25 cellular contexts compared by ENCODE assay signal in genomic region chr4:108107116-108107515, GRCh38.
DNase-seq lines count a peak whose midpoint lies in the region; ATAC-seq and TF ChIP-seq lines count a peak whose summit lies in the region.
"Had no signal": no experiment of that assay in that cellular context is flagged by ENCODE, and none has a peak within 500 bp of the region (broad histone marks: within the 10 kb centered on the region; RNA-seq: fewer than 3 reads in every experiment).

No MANE protein-coding gene starts in this region.

- CTCF ChIA-PET in activated CD4-positive, alpha-beta memory T cell treated with anti-CD3 and anti-CD28 coated beads for 36 hours (lab: Charles Lee): interaction anchor here (0.9 to 2.2 kb wide), 6 partner anchors 10 to 88 kb away, joined by 3 to 7 read pairs (median 6); no protein-coding TSS in a partner anchor
- CTCF ChIA-PET in activated CD4-positive, alpha-beta memory T cell treated with anti-CD3 and anti-CD28 coated beads, Interleukin-2, amount 10 ng/mL, durations not matched to agents 7 days and 5 days (lab: Charles Lee): interaction anchor here (0.7 to 1.4 kb wide), 3 partner anchors 12 to 199 kb away, joined by 3 to 4 read pairs (median 3); no protein-coding TSS in a partner anchor
- CTCF ChIA-PET in CD4-positive, alpha-beta T cell (lab: Charles Lee): interaction anchor here (0.9 to 3.5 kb wide), 8 partner anchors 9 to 77 kb away, joined by 3 to 16 read pairs (median 4); no protein-coding TSS in a partner anchor
- CTCF ChIA-PET in activated CD8-positive, alpha-beta T cell treated with anti-CD3 and anti-CD28 coated beads for 36 hours (lab: Charles Lee): interaction anchor here (0.6 to 4.0 kb wide), 12 partner anchors 9 to 77 kb away, joined by 3 to 16 read pairs (median 4); no protein-coding TSS in a partner anchor
- CTCF ChIA-PET in activated CD8-positive, alpha-beta memory T cell treated with anti-CD3 and anti-CD28 coated beads, Interleukin-2, amount 10 ng/mL, durations not matched to agents 7 days and 5 days (lab: Charles Lee): interaction anchor here (0.8 to 2.0 kb wide), 5 partner anchors 10 to 89 kb away, joined by 3 to 6 read pairs (median 4); no protein-coding TSS in a partner anchor

- no peak for DNase-seq in activated CD4-positive, alpha-beta memory T cell treated with anti-CD3 and anti-CD28 coated beads for 36 hours
- no peak for DNase-seq in activated CD4-positive, alpha-beta memory T cell treated with anti-CD3 and anti-CD28 coated beads, Interleukin-2, amount 10 ng/mL, durations not matched to agents 7 days and 5 days
- no peak for DNase-seq in CD4-positive, alpha-beta T cell
- no peak for DNase-seq in activated CD8-positive, alpha-beta T cell treated with anti-CD3 and anti-CD28 coated beads for 36 hours
- DNase-seq in effector memory CD4-positive, alpha-beta T cell: no peak
- DNase-seq in DMS153 treated with DMSO at 0.1 percent for 48 hours (lab: John Stamatoyannopoulos, UW; ENCODE audit: unreplicated experiment) (no peak), AG08396 (ENCODE audit: low spot score) (no peak)
- DNase-seq in activated CD8-positive, alpha-beta memory T cell treated with anti-CD3 and anti-CD28 coated beads, Interleukin-2, amount 10 ng/mL, durations not matched to agents 7 days and 5 days: no peak
- DNase-seq: colonic mucosa; COR-L47; DMS53; effector CD4-positive, alpha-beta T cell; hypothalamus; IMR-90; lower lobe of right lung; NCI-H1694; NCI-H82; ovary; SIG-M5; T1000; upper lobe of right lung had no signal

- ATAC-seq in CD4-positive, alpha-beta T cell (ENCODE audit: poor library complexity): no peak
- ATAC-seq in activated CD8-positive, alpha-beta T cell treated with anti-CD3 and anti-CD28 coated beads for 36 hours: peak; percentile 27
- ATAC-seq in activated CD8-positive, alpha-beta memory T cell treated with anti-CD3 and anti-CD28 coated beads, Interleukin-2, amount 10 ng/mL, durations not matched to agents 7 days and 5 days: no peak
- ATAC-seq: lower lobe of right lung, upper lobe of right lung had no signal

- H3K4me3 ChIP-seq in effector memory CD4-positive, alpha-beta T cell (ENCODE audit: insufficient read depth, low read depth, low read length, poor library complexity, severe bottlenecking): peak overlapping the region; percentile 13
- H3K4me3 ChIP-seq: colonic mucosa, lower lobe of right lung, ovary, suprapubic skin, upper lobe of right lung had no signal

- H3K4me1 ChIP-seq in effector memory CD4-positive, alpha-beta T cell (ENCODE audit: control insufficient read depth, insufficient read depth, low read length, poor library complexity, severe bottlenecking): peaks cover 66% of the 10 kb centered on the region
- H3K4me1 ChIP-seq: colonic mucosa, lower lobe of right lung, suprapubic skin, upper lobe of right lung had no signal

- no peaks in the 10 kb centered on the region for H3K27me3 Mint-ChIP-seq in activated CD4-positive, alpha-beta memory T cell treated with anti-CD3 and anti-CD28 coated beads for 36 hours
- H3K27me3 Mint-ChIP-seq in activated CD4-positive, alpha-beta memory T cell treated with anti-CD3 and anti-CD28 coated beads, Interleukin-2, amount 10 ng/mL, durations not matched to agents 7 days and 5 days: peaks cover 36% of the 10 kb centered on the region
- no peaks in the 10 kb centered on the region for H3K27me3 Mint-ChIP-seq in CD4-positive, alpha-beta T cell
- H3K27me3 Mint-ChIP-seq in activated CD8-positive, alpha-beta T cell treated with anti-CD3 and anti-CD28 coated beads for 36 hours: no peaks in the 10 kb centered on the region
- H3K27me3 Mint-ChIP-seq in activated CD8-positive, alpha-beta memory T cell treated with anti-CD3 and anti-CD28 coated beads, Interleukin-2, amount 10 ng/mL, durations not matched to agents 7 days and 5 days: peaks cover 46% of the 10 kb centered on the region
- H3K27me3 Mint-ChIP-seq: B cell had no signal

- POLR2A ChIA-PET in activated CD4-positive, alpha-beta memory T cell treated with anti-CD3 and anti-CD28 coated beads for 36 hours (lab: Charles Lee): interaction anchor here (0.7 to 2.7 kb wide), 10 partner anchors 8 to 70 kb away, joined by 3 to 19 read pairs (median 4); partner anchors contain the start of gene LEF1
- POLR2A ChIA-PET in activated CD4-positive, alpha-beta memory T cell treated with anti-CD3 and anti-CD28 coated beads, Interleukin-2, amount 10 ng/mL, durations not matched to agents 7 days and 5 days (lab: Charles Lee): interaction anchor here (1.0 to 2.9 kb wide), 7 partner anchors 10 to 88 kb away, joined by 3 to 33 read pairs (median 8); partner anchors contain the start of gene LEF1
- POLR2A ChIA-PET in CD4-positive, alpha-beta T cell (lab: Charles Lee): interaction anchor here (0.6 to 5.9 kb wide), 26 partner anchors 9 to 248 kb away, joined by 3 to 51 read pairs (median 6); partner anchors contain the start of gene LEF1
- POLR2A ChIA-PET in activated CD8-positive, alpha-beta T cell treated with anti-CD3 and anti-CD28 coated beads for 36 hours (lab: Charles Lee): interaction anchor here (0.6 to 6.6 kb wide), 29 partner anchors 8 to 117 kb away, joined by 3 to 46 read pairs (median 5); partner anchors contain the start of genes HADH and LEF1

- no peaks in the 10 kb centered on the region for H3K9me3 Mint-ChIP-seq in activated CD4-positive, alpha-beta memory T cell treated with anti-CD3 and anti-CD28 coated beads for 36 hours
- no peaks in the 10 kb centered on the region for H3K9me3 Mint-ChIP-seq in activated CD4-positive, alpha-beta memory T cell treated with anti-CD3 and anti-CD28 coated beads, Interleukin-2, amount 10 ng/mL, durations not matched to agents 7 days and 5 days
- H3K9me3 Mint-ChIP-seq in CD4-positive, alpha-beta T cell: no peaks in the 10 kb centered on the region
- H3K9me3 Mint-ChIP-seq in activated CD8-positive, alpha-beta T cell treated with anti-CD3 and anti-CD28 coated beads for 36 hours: no peaks in the 10 kb centered on the region
- no peaks in the 10 kb centered on the region for H3K9me3 Mint-ChIP-seq in activated CD8-positive, alpha-beta memory T cell treated with anti-CD3 and anti-CD28 coated beads, Interleukin-2, amount 10 ng/mL, durations not matched to agents 7 days and 5 days (ENCODE audit: low read depth)
- H3K9me3 Mint-ChIP-seq: stimulated activated memory B cell treated with anti-CD40 and anti-IgM and Interleukin-4, amounts not matched to agents 10 μg/mL and 1 μg/mL and 100 μg/mL, for 72 hours had no signal

- peaks cover 86% of the 10 kb centered on the region for H3K4me1 Mint-ChIP-seq in activated CD4-positive, alpha-beta memory T cell treated with anti-CD3 and anti-CD28 coated beads for 36 hours (ENCODE audit: low read depth)
- peaks cover 55% of the 10 kb centered on the region for H3K4me1 Mint-ChIP-seq in activated CD4-positive, alpha-beta memory T cell treated with anti-CD3 and anti-CD28 coated beads, Interleukin-2, amount 10 ng/mL, durations not matched to agents 7 days and 5 days
- H3K4me1 Mint-ChIP-seq in CD4-positive, alpha-beta T cell (ENCODE audit: low read depth): peaks cover 95% of the 10 kb centered on the region
- peaks cover 87% of the 10 kb centered on the region for H3K4me1 Mint-ChIP-seq in activated CD8-positive, alpha-beta T cell treated with anti-CD3 and anti-CD28 coated beads for 36 hours (ENCODE audit: low read depth)
- H3K4me1 Mint-ChIP-seq in activated CD8-positive, alpha-beta memory T cell treated with anti-CD3 and anti-CD28 coated beads, Interleukin-2, amount 10 ng/mL, durations not matched to agents 7 days and 5 days: peaks cover 44% of the 10 kb centered on the region

- TF ChIP-seq CTCF in CD4-positive, alpha-beta T cell (IDR thresholded peaks at IDR 0.05): no peak
- no peak for TF ChIP-seq CTCF in activated CD8-positive, alpha-beta T cell treated with anti-CD3 and anti-CD28 coated beads for 36 hours (IDR thresholded peaks at IDR 0.05)

- peaks cover 32% of the 10 kb centered on the region for H3K36me3 Mint-ChIP-seq in activated CD4-positive, alpha-beta memory T cell treated with anti-CD3 and anti-CD28 coated beads for 36 hours
- H3K36me3 Mint-ChIP-seq in activated CD4-positive, alpha-beta memory T cell treated with anti-CD3 and anti-CD28 coated beads, Interleukin-2, amount 10 ng/mL, durations not matched to agents 7 days and 5 days (ENCODE audit: low read depth): peaks cover 36% of the 10 kb centered on the region
- peaks cover 89% of the 10 kb centered on the region for H3K36me3 Mint-ChIP-seq in CD4-positive, alpha-beta T cell (ENCODE audit: low read depth)
- peaks cover 59% of the 10 kb centered on the region for H3K36me3 Mint-ChIP-seq in activated CD8-positive, alpha-beta T cell treated with anti-CD3 and anti-CD28 coated beads for 36 hours (ENCODE audit: low read depth)
- H3K36me3 Mint-ChIP-seq in activated CD8-positive, alpha-beta memory T cell treated with anti-CD3 and anti-CD28 coated beads, Interleukin-2, amount 10 ng/mL, durations not matched to agents 7 days and 5 days: peaks cover 4% of the 10 kb centered on the region
- H3K36me3 Mint-ChIP-seq: stimulated activated memory B cell treated with anti-CD40 and anti-IgM and Interleukin-4, amounts not matched to agents 10 μg/mL and 1 μg/mL and 100 μg/mL, for 72 hours had no signal

- intact Hi-C loops in activated CD4-positive, alpha-beta memory T cell treated with anti-CD3 and anti-CD28 coated beads for 36 hours (cut with micrococcal nuclease): loop anchor here (5.0 kb wide), 1 partner anchor 35 kb away; no protein-coding TSS in a partner anchor
- intact Hi-C loops in CD4-positive, alpha-beta T cell (cut with DNase I, micrococcal nuclease): loop anchor here in 1 of 2 experiments (5.0 kb wide), 1 partner anchor 35 kb away; no protein-coding TSS in a partner anchor
- intact Hi-C loops in activated CD8-positive, alpha-beta T cell treated with anti-CD3 and anti-CD28 coated beads for 36 hours (cut with micrococcal nuclease): loop anchor here (5.0 kb wide), 3 partner anchors 35 to 60 kb away; partner anchors contain the start of gene LEF1

- H3K36me3 ChIP-seq in effector memory CD4-positive, alpha-beta T cell (ENCODE audit: control insufficient read depth, insufficient read depth, low read length): peaks cover 2% of the 10 kb centered on the region
- H3K36me3 ChIP-seq: colonic mucosa, lower lobe of right lung, ovary, suprapubic skin, upper lobe of right lung had no signal

- H3K27me3 ChIP-seq in CD4-positive, alpha-beta T cell (ENCODE audit: control insufficient read depth, insufficient read depth, low read length): no peaks in the 10 kb centered on the region
- H3K27me3 ChIP-seq in effector memory CD4-positive, alpha-beta T cell (replicated peaks; ENCODE audit: control insufficient read depth, insufficient read depth, low read length, poor library complexity, severe bottlenecking): no peaks in the 10 kb centered on the region
- H3K27me3 ChIP-seq: colonic mucosa, ovary, suprapubic skin, upper lobe of right lung had no signal

- H3K4me3 Mint-ChIP-seq in activated CD4-positive, alpha-beta memory T cell treated with anti-CD3 and anti-CD28 coated beads for 36 hours: peak overlapping the region; percentile 54
- no peak overlapping the region for H3K4me3 Mint-ChIP-seq in activated CD4-positive, alpha-beta memory T cell treated with anti-CD3 and anti-CD28 coated beads, Interleukin-2, amount 10 ng/mL, durations not matched to agents 7 days and 5 days
- H3K4me3 Mint-ChIP-seq in CD4-positive, alpha-beta T cell: peak overlapping the region; percentile 71
- peak overlapping the region; percentile 53 for H3K4me3 Mint-ChIP-seq in activated CD8-positive, alpha-beta T cell treated with anti-CD3 and anti-CD28 coated beads for 36 hours
- no peak overlapping the region for H3K4me3 Mint-ChIP-seq in activated CD8-positive, alpha-beta memory T cell treated with anti-CD3 and anti-CD28 coated beads, Interleukin-2, amount 10 ng/mL, durations not matched to agents 7 days and 5 days
- H3K4me3 Mint-ChIP-seq: B cell; stimulated activated memory B cell treated with anti-CD40 and anti-IgM and Interleukin-4, amounts not matched to agents 10 μg/mL and 1 μg/mL and 100 μg/mL, for 72 hours had no signal

- no peaks in the 10 kb centered on the region for H3K9me3 ChIP-seq in CD4-positive, alpha-beta T cell (ENCODE audit: control insufficient read depth, low read length)
- H3K9me3 ChIP-seq in effector memory CD4-positive, alpha-beta T cell (ENCODE audit: control insufficient read depth, low read length): no peaks in the 10 kb centered on the region
- H3K9me3 ChIP-seq: colonic mucosa, lower lobe of right lung, ovary, suprapubic skin, upper lobe of right lung had no signal

- H3K27ac ChIP-seq in CD4-positive, alpha-beta T cell (ENCODE audit: low read depth, low read length): peak overlapping the region; percentile 89
- peak overlapping the region; percentile 81 for H3K27ac ChIP-seq in effector memory CD4-positive, alpha-beta T cell (ENCODE audit: insufficient read depth, low read length, poor library complexity, severe bottlenecking)
- H3K27ac ChIP-seq: colonic mucosa, lower lobe of right lung, ovary, suprapubic skin, upper lobe of right lung, VCaP had no signal

- peak overlapping the region; percentile 92 for H3K27ac Mint-ChIP-seq in activated CD4-positive, alpha-beta memory T cell treated with anti-CD3 and anti-CD28 coated beads for 36 hours
- no peak overlapping the region for H3K27ac Mint-ChIP-seq in activated CD4-positive, alpha-beta memory T cell treated with anti-CD3 and anti-CD28 coated beads, Interleukin-2, amount 10 ng/mL, durations not matched to agents 7 days and 5 days
- H3K27ac Mint-ChIP-seq in CD4-positive, alpha-beta T cell: peak overlapping the region; percentile 92
- peak overlapping the region; percentile 96 for H3K27ac Mint-ChIP-seq in activated CD8-positive, alpha-beta T cell treated with anti-CD3 and anti-CD28 coated beads for 36 hours
- no peak overlapping the region for H3K27ac Mint-ChIP-seq in activated CD8-positive, alpha-beta memory T cell treated with anti-CD3 and anti-CD28 coated beads, Interleukin-2, amount 10 ng/mL, durations not matched to agents 7 days and 5 days
- H3K27ac Mint-ChIP-seq: B cell; stimulated activated memory B cell treated with anti-CD40 and anti-IgM and Interleukin-4, amounts not matched to agents 10 μg/mL and 1 μg/mL and 100 μg/mL, for 72 hours had no signal

Comparison
In these comparisons a context has a peak if more than half of its experiments do, and no peak if none do; other contexts are left out.
1. H3K27ac Mint-ChIP-seq: peak in activated CD4-positive, alpha-beta memory T cell treated with anti-CD3 and anti-CD28 coated beads for 36 hours (single experiment), CD4-positive, alpha-beta T cell (single experiment) and activated CD8-positive, alpha-beta T cell treated with anti-CD3 and anti-CD28 coated beads for 36 hours (single experiment); none in activated CD4-positive, alpha-beta memory T cell treated with anti-CD3 and anti-CD28 coated beads, Interleukin-2, amount 10 ng/mL, durations not matched to agents 7 days and 5 days (single experiment) and activated CD8-positive, alpha-beta memory T cell treated with anti-CD3 and anti-CD28 coated beads, Interleukin-2, amount 10 ng/mL, durations not matched to agents 7 days and 5 days (single experiment).
2. H3K4me3 Mint-ChIP-seq: peak in activated CD4-positive, alpha-beta memory T cell treated with anti-CD3 and anti-CD28 coated beads for 36 hours (single experiment), CD4-positive, alpha-beta T cell (single experiment) and activated CD8-positive, alpha-beta T cell treated with anti-CD3 and anti-CD28 coated beads for 36 hours (single experiment); none in activated CD4-positive, alpha-beta memory T cell treated with anti-CD3 and anti-CD28 coated beads, Interleukin-2, amount 10 ng/mL, durations not matched to agents 7 days and 5 days (single experiment) and activated CD8-positive, alpha-beta memory T cell treated with anti-CD3 and anti-CD28 coated beads, Interleukin-2, amount 10 ng/mL, durations not matched to agents 7 days and 5 days (single experiment).